Comparison of ENCODE assay signal across 12 cellular contexts in the genomic region with DNA sequence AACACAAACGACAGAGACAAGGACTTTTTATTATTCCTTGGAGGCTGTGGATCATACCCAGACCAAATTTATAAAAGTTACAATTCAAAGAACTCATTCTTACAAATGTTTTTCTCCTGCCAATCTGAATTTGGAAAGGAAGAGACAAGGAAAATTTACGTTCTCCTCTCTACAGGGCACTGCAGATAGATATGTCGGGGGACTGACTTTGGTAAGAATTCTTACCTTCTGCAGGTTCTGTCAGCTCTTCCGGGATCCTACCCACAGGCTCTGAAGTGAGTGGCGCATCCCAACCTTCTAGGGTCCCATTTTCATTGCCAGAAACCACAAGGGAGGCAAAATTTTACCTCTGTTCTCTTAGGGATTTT. TPM values are rescaled to one million over a fixed set of nuclear protein-coding genes. Genes with fewer than 3 reads are reported as not detected.
DNase-seq lines count a peak whose midpoint lies in the region; ATAC-seq, FAIRE-seq and TF ChIP-seq lines count a peak whose summit lies in the region.
"Had no signal": no experiment of that assay in that cellular context is flagged by ENCODE, and none has a peak within 500 bp of the region (broad histone marks: within the 10 kb centered on the region; RNA-seq: fewer than 3 reads in every experiment).

No MANE protein-coding gene starts in this region.

- no peak for FAIRE-seq in endothelial cell of umbilical vein (lab: Jason Lieb, UNC)

- intact Hi-C loops in Panc1 (cut with micrococcal nuclease; ENCODE audit: unreplicated experiment) (loop anchor here (2.0 to 10.0 kb wide), 2 partner anchors 105 to 367 kb away; partner anchors contain the start of gene SLFN12), endothelial cell of umbilical vein (cut with micrococcal nuclease) (loop anchor here (1.0 to 10.0 kb wide), 8 partner anchors 165 to 1125 kb away; partner anchors contain the start of genes LIG3, NLE1, SLFN5 and UNC45B), mucosa of descending colon (cut with DNase I, micrococcal nuclease) (loop anchor here (5.0 to 10.0 kb wide), 2 partner anchors 227 to 365 kb away; no protein-coding TSS in a partner anchor)

- H3K27me3 ChIP-seq in Panc1 (ENCODE audit: control insufficient read depth, insufficient read depth, low read length) = no peaks in the 10 kb centered on the region
- H3K27me3 ChIP-seq in endothelial cell of umbilical vein (ENCODE audit: control insufficient read depth in 2 of 2, insufficient read depth in 2 of 2, low read length in 2 of 2) = no peaks in the 10 kb centered on the region
- H3K27me3 ChIP-seq: tibial artery had no signal

- H3K27ac Mint-ChIP-seq in activated CD8-positive, alpha-beta memory T cell treated with anti-CD3 and anti-CD28 coated beads, Interleukin-2, amount 10 ng/mL, durations not matched to agents 7 days and 5 days = peak overlapping the region; percentile 99
- peak overlapping the region; percentile 97 for H3K27ac Mint-ChIP-seq in stimulated activated memory B cell treated with anti-CD40 and anti-IgM and Interleukin-4, amounts not matched to agents 10 μg/mL and 1 μg/mL and 100 μg/mL, for 72 hours

- peak overlapping the region; percentile 72 for H3K4me2 ChIP-seq in endothelial cell of umbilical vein (ENCODE audit: insufficient read depth, low read length)

- no peak for ATAC-seq in activated CD8-positive, alpha-beta memory T cell treated with anti-CD3 and anti-CD28 coated beads, Interleukin-2, amount 10 ng/mL, durations not matched to agents 7 days and 5 days
- ATAC-seq in Panc1 (no peak), GM18519 (IDR thresholded peaks at IDR 0.05; ENCODE audit: low FRiP score, unreplicated experiment) (no peak), mucosa of descending colon (no peak)
- no peak for ATAC-seq in stimulated activated memory B cell treated with anti-CD40 and anti-IgM and Interleukin-4, amounts not matched to agents 10 μg/mL and 1 μg/mL and 100 μg/mL, for 72 hours

- CTCF ChIA-PET in activated CD8-positive, alpha-beta memory T cell treated with anti-CD3 and anti-CD28 coated beads, Interleukin-2, amount 10 ng/mL, durations not matched to agents 7 days and 5 days (lab: Charles Lee) = interaction anchor here (0.6 to 9.3 kb wide), 22 partner anchors 8 to 372 kb away, joined by 3 to 84 read pairs (median 4); partner anchors contain the start of genes AP2B1, PEX12, SLFN11 and SLFN14
- CTCF ChIA-PET in Panc1 (lab: Charles Lee) (interaction anchor here (0.5 to 1.7 kb wide), 10 partner anchors 18 to 1102 kb away, joined by 3 to 12 read pairs (median 6); no protein-coding TSS in a partner anchor), endothelial cell of umbilical vein (lab: Charles Lee) (interaction anchor here (0.6 to 9.5 kb wide), 57 partner anchors 8 to 1185 kb away, joined by 3 to 186 read pairs (median 4); partner anchors contain the start of genes PEX12, SLFN11 and SLFN12)

- H2AFZ ChIP-seq in endothelial cell of umbilical vein (ENCODE audit: low read depth, low read length) = peak overlapping the region; percentile 86

- no peaks in the 10 kb centered on the region for H3K36me3 ChIP-seq in Panc1 (ENCODE audit: control insufficient read depth, insufficient read depth, low read length)
- H3K36me3 ChIP-seq in endothelial cell of umbilical vein (ENCODE audit: control insufficient read depth in 2 of 2, extremely low read depth in 1 of 2, insufficient read depth in 2 of 2, low read length in 2 of 2) = no peaks in the 10 kb centered on the region
- H3K36me3 ChIP-seq in mucosa of descending colon (ENCODE audit: low read depth) = no peaks in the 10 kb centered on the region
- H3K36me3 ChIP-seq: tibial artery had no signal

- H3K4me1 ChIP-seq in Panc1 (ENCODE audit: control insufficient read depth, insufficient read depth, low read length) = no peaks in the 10 kb centered on the region
- peaks cover 44% of the 10 kb centered on the region for H3K4me1 ChIP-seq in endothelial cell of umbilical vein (ENCODE audit: control insufficient read depth, extremely low read depth, insufficient read depth, low read length)
- H3K4me1 ChIP-seq in mucosa of descending colon (ENCODE audit: low read depth) = no peaks in the 10 kb centered on the region
- H3K4me1 ChIP-seq: tibial artery had no signal

- H3K27me3 Mint-ChIP-seq in activated CD8-positive, alpha-beta memory T cell treated with anti-CD3 and anti-CD28 coated beads, Interleukin-2, amount 10 ng/mL, durations not matched to agents 7 days and 5 days = no peaks in the 10 kb centered on the region
- H3K27me3 Mint-ChIP-seq in stimulated activated memory B cell treated with anti-CD40 and anti-IgM and Interleukin-4, amounts not matched to agents 10 μg/mL and 1 μg/mL and 100 μg/mL, for 72 hours = no peaks in the 10 kb centered on the region

- H3K9me3 ChIP-seq in Panc1 (ENCODE audit: control insufficient read depth, insufficient read depth, low read depth, low read length) (no peaks in the 10 kb centered on the region), endothelial cell of umbilical vein (replicated peaks; ENCODE audit: control insufficient read depth, insufficient read depth, low read length) (no peaks in the 10 kb centered on the region), mucosa of descending colon (no peaks in the 10 kb centered on the region)
- H3K9me3 ChIP-seq: tibial artery had no signal

- TF ChIP-seq POLR2A in endothelial cell of umbilical vein (IDR thresholded peaks at IDR 0.05; ENCODE audit: low read depth, low read length) = no peak

- H3K4me3 ChIP-seq in Panc1 (ENCODE audit: low read depth in 2 of 2, low read length in 2 of 2) (no peak overlapping the region), endothelial cell of umbilical vein (replicated peaks in 1 of 3; ENCODE audit: insufficient read depth in 1 of 3, low read depth in 1 of 3, low read length in 3 of 3) (no peak overlapping the region), mucosa of descending colon (no peak overlapping the region)
- H3K4me3 ChIP-seq: tibial artery had no signal

- H4K20me1 ChIP-seq in endothelial cell of umbilical vein (replicated peaks; ENCODE audit: control insufficient read depth, extremely low read depth, insufficient read depth, low read length) = no peaks in the 10 kb centered on the region

- H3K9me1 ChIP-seq in endothelial cell of umbilical vein (replicated peaks; ENCODE audit: control insufficient read depth, extremely low read depth, insufficient read depth, low read length) = peaks cover 2% of the 10 kb centered on the region

- H3K9ac ChIP-seq in endothelial cell of umbilical vein (replicated peaks; ENCODE audit: extremely low read depth, insufficient read depth, low read length) = no peak overlapping the region

- peaks cover 28% of the 10 kb centered on the region for H3K36me3 Mint-ChIP-seq in activated CD8-positive, alpha-beta memory T cell treated with anti-CD3 and anti-CD28 coated beads, Interleukin-2, amount 10 ng/mL, durations not matched to agents 7 days and 5 days
- peaks cover 5% of the 10 kb centered on the region for H3K36me3 Mint-ChIP-seq in stimulated activated memory B cell treated with anti-CD40 and anti-IgM and Interleukin-4, amounts not matched to agents 10 μg/mL and 1 μg/mL and 100 μg/mL, for 72 hours

- H3K27ac ChIP-seq in Panc1 (ENCODE audit: low read length) (no peak overlapping the region), endothelial cell of umbilical vein (ENCODE audit: insufficient read depth, low read depth, low read length) (no peak overlapping the region)
- H3K27ac ChIP-seq: tibial artery had no signal

- peak overlapping the region; percentile 90 for H3K4me3 Mint-ChIP-seq in activated CD8-positive, alpha-beta memory T cell treated with anti-CD3 and anti-CD28 coated beads, Interleukin-2, amount 10 ng/mL, durations not matched to agents 7 days and 5 days
- H3K4me3 Mint-ChIP-seq in stimulated activated memory B cell treated with anti-CD40 and anti-IgM and Interleukin-4, amounts not matched to agents 10 μg/mL and 1 μg/mL and 100 μg/mL, for 72 hours = peak overlapping the region; percentile 84

- peaks cover 52% of the 10 kb centered on the region for H3K4me1 Mint-ChIP-seq in activated CD8-positive, alpha-beta memory T cell treated with anti-CD3 and anti-CD28 coated beads, Interleukin-2, amount 10 ng/mL, durations not matched to agents 7 days and 5 days
- peaks cover 46% of the 10 kb centered on the region for H3K4me1 Mint-ChIP-seq in stimulated activated memory B cell treated with anti-CD40 and anti-IgM and Interleukin-4, amounts not matched to agents 10 μg/mL and 1 μg/mL and 100 μg/mL, for 72 hours

- peak; percentile 52 for TF ChIP-seq CTCF in Panc1 (IDR thresholded peaks at IDR 0.05)
- TF ChIP-seq CTCF in endothelial cell of umbilical vein (IDR thresholded peaks at IDR 0.05; ENCODE audit: extremely low read depth in 1 of 2, insufficient read depth in 1 of 2, low read depth in 1 of 2, low read length in 2 of 2) = no peak
- TF ChIP-seq CTCF in mucosa of descending colon (IDR thresholded peaks at IDR 0.05) = no peak

- dilution Hi-C loops in endothelial cell of umbilical vein (cut with MboI; ENCODE audit: extremely low pct_ligation_motif_present, low sequenced_read_pairs) = loop anchor here (25.0 kb wide), 1 partner anchor 227 kb away; no protein-coding TSS in a partner anchor

- no peaks in the 10 kb centered on the region for H3K9me3 Mint-ChIP-seq in activated CD8-positive, alpha-beta memory T cell treated with anti-CD3 and anti-CD28 coated beads, Interleukin-2, amount 10 ng/mL, durations not matched to agents 7 days and 5 days (ENCODE audit: low read depth)
- no peaks in the 10 kb centered on the region for H3K9me3 Mint-ChIP-seq in stimulated activated memory B cell treated with anti-CD40 and anti-IgM and Interleukin-4, amounts not matched to agents 10 μg/mL and 1 μg/mL and 100 μg/mL, for 72 hours

- BruUV-seq in Panc1 (replicated peaks; lab: Mats Ljungman, UMichigan) (no TSS peak), endothelial cell of umbilical vein (replicated peaks; lab: Mats Ljungman, UMichigan) (no TSS peak)

- no peak for DNase-seq in activated CD8-positive, alpha-beta memory T cell treated with anti-CD3 and anti-CD28 coated beads, Interleukin-2, amount 10 ng/mL, durations not matched to agents 7 days and 5 days
- DNase-seq in activated CD8-positive, alpha-beta memory T cell treated with anti-CD3 and anti-CD28 coated beads, Interleukin-2, amount 50 U/mL, for 48 hours = no peak
- no peak for DNase-seq in Panc1 (ENCODE audit: low read depth, low spot score)
- no peak for DNase-seq in endothelial cell of umbilical vein (ENCODE audit: low read depth, low spot score)
- no peak for DNase-seq in mucosa of descending colon
- DNase-seq in hippocampal formation (lab: John Stamatoyannopoulos, UW) = no peak

- POLR2A ChIA-PET in Panc1 (lab: Charles Lee) (no interaction called here), endothelial cell of umbilical vein (lab: Charles Lee) (interaction anchor here (0.7 kb wide), 1 partner anchor 425 kb away, joined by 4 read pairs; no protein-coding TSS in a partner anchor)

- H3K79me2 ChIP-seq in endothelial cell of umbilical vein (ENCODE audit: control insufficient read depth, insufficient read depth, low read length) = no peaks in the 10 kb centered on the region

- in situ Hi-C loops in Panc1 (cut with HindIII; ENCODE audit: low pct_unique_long_range_greater_than_20kb, low sequenced_read_pairs) = loop anchor here (25.0 kb wide), 2 partner anchors 227 to 352 kb away; partner anchors contain the start of gene SLC35G3

RNA-seq across cellular contexts. Expression of gene SLFN12L, which starts 2.2 kb away (rescaled TPM):
- total RNA-seq in activated CD8-positive, alpha-beta memory T cell treated with anti-CD3 and anti-CD28 coated beads, Interleukin-2, amount 10 ng/mL, durations not matched to agents 7 days and 5 days = 100 to 1,000 TPM in 1 of 2 experiments, 10 to 100 TPM in 1; 95.4 to 197 TPM
- total RNA-seq in Panc1 (2021; ENCODE audit: unreplicated experiment) (0.33 TPM), endothelial cell of umbilical vein (not detected in 2 replicates), mucosa of descending colon (1 to 10 TPM; 1.5 to 2.9 (median 2.9) TPM)
- not detected for polyA plus RNA-seq in Panc1 (2012; ENCODE audit: insufficient read length)
- not detected in 2 replicates for polyA plus RNA-seq in endothelial cell of umbilical vein
- polyA plus RNA-seq in endothelial cell of umbilical vein (2011; cell fraction: cytosol; rRNA removed) = not detected in 2 replicates
- not detected in 2 replicates for polyA plus RNA-seq in endothelial cell of umbilical vein (2011; cell fraction: nucleus; rRNA removed)
- polyA plus RNA-seq in endothelial cell of umbilical vein (2012) = not detected in 2 replicates
- polyA minus RNA-seq in endothelial cell of umbilical vein = 0.12 TPM in 1 of 2 replicates, not detected in the other
- not detected for polyA minus RNA-seq in endothelial cell of umbilical vein (2011; cell fraction: cytosol; rRNA and poly(A)+ RNA removed)
- not detected in 2 replicates for polyA minus RNA-seq in endothelial cell of umbilical vein (2011; cell fraction: nucleus; rRNA and poly(A)+ RNA removed)

RNA-seq across cellular contexts. Expression of gene SLFN14, which starts 21.0 kb away (rescaled TPM):
- total RNA-seq in activated CD8-positive, alpha-beta memory T cell treated with anti-CD3 and anti-CD28 coated beads, Interleukin-2, amount 10 ng/mL, durations not matched to agents 7 days and 5 days = under 1 TPM in 1 of 2 experiments, not detected in 1; 0.07 TPM
- total RNA-seq in Panc1 (2021; ENCODE audit: unreplicated experiment) (not detected), endothelial cell of umbilical vein (not detected in 2 replicates), mucosa of descending colon (not detected)
- polyA plus RNA-seq in Panc1 (2012; ENCODE audit: insufficient read length) = not detected
- polyA plus RNA-seq in endothelial cell of umbilical vein = not detected in 2 replicates
- not detected in 2 replicates for polyA plus RNA-seq in endothelial cell of umbilical vein (2011; cell fraction: cytosol; rRNA removed)
- polyA plus RNA-seq in endothelial cell of umbilical vein (2011; cell fraction: nucleus; rRNA removed) = not detected in 2 replicates
- not detected in 2 replicates for polyA plus RNA-seq in endothelial cell of umbilical vein (2012)
- polyA minus RNA-seq in endothelial cell of umbilical vein = 0.15 TPM in 1 of 2 replicates, not detected in the other
- polyA minus RNA-seq in endothelial cell of umbilical vein (2011; cell fraction: cytosol; rRNA and poly(A)+ RNA removed) = not detected
- not detected in 2 replicates for polyA minus RNA-seq in endothelial cell of umbilical vein (2011; cell fraction: nucleus; rRNA and poly(A)+ RNA removed)
- total RNA-seq: esophagus mucosa had no signal
- polyA plus RNA-seq: AG04450, liver had no signal

RNA-seq across cellular contexts. Expression of gene PEX12, which starts 38.7 kb away (rescaled TPM):
- 1 to 10 TPM; 3.9 to 4.6 TPM for total RNA-seq in activated CD8-positive, alpha-beta memory T cell treated with anti-CD3 and anti-CD28 coated beads, Interleukin-2, amount 10 ng/mL, durations not matched to agents 7 days and 5 days
- total RNA-seq in Panc1 (2021; ENCODE audit: unreplicated experiment) = 6.6 TPM
- polyA plus RNA-seq in Panc1 (2012; ENCODE audit: insufficient read length) = 5.4 TPM
- total RNA-seq in endothelial cell of umbilical vein = 2.8 and 3.4 TPM in 2 replicates
- polyA plus RNA-seq in endothelial cell of umbilical vein = 4.5 and 5.7 TPM in 2 replicates
- polyA plus RNA-seq in endothelial cell of umbilical vein (2011; cell fraction: cytosol; rRNA removed) = 2.9 and 3.2 TPM in 2 replicates
- 1.8 and 2.0 TPM in 2 replicates for polyA plus RNA-seq in endothelial cell of umbilical vein (2011; cell fraction: nucleus; rRNA removed)
- polyA plus RNA-seq in endothelial cell of umbilical vein (2012) = 4.4 and 4.6 TPM in 2 replicates
- polyA minus RNA-seq in endothelial cell of umbilical vein = 6.3 and 7.3 TPM in 2 replicates
- 4.9 TPM for polyA minus RNA-seq in endothelial cell of umbilical vein (2011; cell fraction: cytosol; rRNA and poly(A)+ RNA removed)
- 1.8 and 2.7 TPM in 2 replicates for polyA minus RNA-seq in endothelial cell of umbilical vein (2011; cell fraction: nucleus; rRNA and poly(A)+ RNA removed)
- 1 to 10 TPM; 2.8 to 4.9 (median 3.8) TPM for total RNA-seq in mucosa of descending colon

RNA-seq across cellular contexts. Expression of gene AP2B1, which starts 47.5 kb away (rescaled TPM):
- 100 to 1,000 TPM; 166 to 184 TPM for total RNA-seq in activated CD8-positive, alpha-beta memory T cell treated with anti-CD3 and anti-CD28 coated beads, Interleukin-2, amount 10 ng/mL, durations not matched to agents 7 days and 5 days
- total RNA-seq in Panc1 (2021; ENCODE audit: unreplicated experiment) (446 TPM), endothelial cell of umbilical vein (198 and 200 TPM in 2 replicates), mucosa of descending colon (100 to 1,000 TPM; 127 to 177 (median 153) TPM)
- 168 TPM for polyA plus RNA-seq in Panc1 (2012; ENCODE audit: insufficient read length)
- polyA plus RNA-seq in endothelial cell of umbilical vein = 105 and 106 TPM in 2 replicates
- 125 and 134 TPM in 2 replicates for polyA plus RNA-seq in endothelial cell of umbilical vein (2011; cell fraction: cytosol; rRNA removed)
- 119 and 141 TPM in 2 replicates for polyA plus RNA-seq in endothelial cell of umbilical vein (2011; cell fraction: nucleus; rRNA removed)
- 215 and 237 TPM in 2 replicates for polyA plus RNA-seq in endothelial cell of umbilical vein (2012)
- polyA minus RNA-seq in endothelial cell of umbilical vein = 249 and 258 TPM in 2 replicates
- polyA minus RNA-seq in endothelial cell of umbilical vein (2011; cell fraction: cytosol; rRNA and poly(A)+ RNA removed) = 97.6 TPM
- polyA minus RNA-seq in endothelial cell of umbilical vein (2011; cell fraction: nucleus; rRNA and poly(A)+ RNA removed) = 99.9 and 135 TPM in 2 replicates

Comparison
In these comparisons a context has a peak if more than half of its experiments do, and no peak if none do; other contexts are left out.
1. RNA of gene SLFN12L, which starts 2.2 kb away (total RNA-seq): 95.4 to 197 TPM in activated CD8-positive, alpha-beta memory T cell treated with anti-CD3 and anti-CD28 coated beads, Interleukin-2, amount 10 ng/mL, durations not matched to agents 7 days and 5 days; 1.5 to 2.9 TPM in mucosa of descending colon, 0.33 TPM in Panc1 (single experiment) and not detected in endothelial cell of umbilical vein; every median in the first group is over 10 times any median in the second.